19 cellular contexts compared by ENCODE assay signal in the genomic region with DNA sequence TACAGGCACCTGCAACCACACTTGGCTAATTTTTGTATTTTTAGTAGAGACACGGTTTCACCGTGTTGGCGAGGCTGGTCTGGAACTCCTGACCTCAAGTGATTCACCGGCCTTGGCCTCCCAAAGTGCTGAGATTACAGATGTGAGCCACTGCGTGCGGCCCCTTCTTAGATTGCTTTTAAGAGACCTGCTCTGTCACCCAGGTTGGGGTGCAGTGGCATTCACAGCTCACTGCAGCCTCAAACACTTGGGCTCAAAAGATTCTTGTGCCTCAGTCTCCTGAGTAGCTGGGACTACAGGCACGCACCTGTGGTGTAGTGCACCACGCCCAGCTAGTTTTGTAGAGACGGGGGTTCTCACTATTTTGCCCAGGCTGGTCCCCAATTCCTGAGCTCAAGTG. TPM values are rescaled to one million over a fixed set of nuclear protein-coding genes. Genes with fewer than 3 reads are reported as not detected.
DNase-seq lines count a peak whose midpoint lies in the region; ATAC-seq, FAIRE-seq and TF ChIP-seq lines count a peak whose summit lies in the region.
"Had no signal": no experiment of that assay in that cellular context is flagged by ENCODE, and none has a peak within 500 bp of the region (broad histone marks: within the 10 kb centered on the region; RNA-seq: fewer than 3 reads in every experiment).

No MANE protein-coding gene starts in this region.

- peaks cover 9% of the 10 kb centered on the region for H4K20me1 ChIP-seq in K562 (replicated peaks; ENCODE audit: control insufficient read depth, insufficient read depth, low read length)

- TF ChIP-seq POLR2A in A549 (IDR thresholded peaks at IDR 0.05; ENCODE audit: low read length) (no peak), K562 (conservative IDR thresholded peaks at IDR 0.05) (peak; percentile 43; the same call in 1 of the 2 replicates)

- H3K27ac Mint-ChIP-seq in activated CD8-positive, alpha-beta T cell treated with anti-CD3 and anti-CD28 coated beads for 36 hours = peak overlapping the region; percentile 80
- no peak overlapping the region for H3K27ac Mint-ChIP-seq in activated CD8-positive, alpha-beta T cell treated with anti-CD3 and anti-CD28 coated beads, Interleukin-2, amount 10 ng/mL, durations not matched to agents 7 days and 5 days

- H3K79me2 ChIP-seq in K562 (ENCODE audit: control insufficient read depth, insufficient read depth, low read length) = peaks cover 83% of the 10 kb centered on the region

- TF ChIP-seq EP300 in A549 (IDR thresholded peaks at IDR 0.05) = no peak
- TF ChIP-seq EP300 in K562 (IDR thresholded peaks at IDR 0.05; ENCODE audit: low read length) = no peak

- CTCF ChIA-PET in activated CD8-positive, alpha-beta T cell treated with anti-CD3 and anti-CD28 coated beads for 36 hours (lab: Charles Lee) = interaction anchor here (2.3 kb wide), 1 partner anchor 16 kb away, joined by 9 read pairs; no protein-coding TSS in a partner anchor
- CTCF ChIA-PET in activated CD8-positive, alpha-beta T cell treated with anti-CD3 and anti-CD28 coated beads, Interleukin-2, amount 10 ng/mL, durations not matched to agents 7 days and 5 days (lab: Charles Lee) = interaction anchor here (2.3 kb wide), 1 partner anchor 16 kb away, joined by 11 read pairs; no protein-coding TSS in a partner anchor
- CTCF ChIA-PET in A549 (lab: Yijun Ruan, JAX) = no interaction called here
- CTCF ChIA-PET in RWPE1 (lab: Yijun Ruan, JAX) = no interaction called here
- CTCF ChIA-PET in K562 (lab: Yijun Ruan, JAX; ENCODE audit: low intra/inter-chr PET ratio) = no interaction called here

- H3K27me3 Mint-ChIP-seq in activated CD8-positive, alpha-beta T cell treated with anti-CD3 and anti-CD28 coated beads for 36 hours = no peaks in the 10 kb centered on the region
- no peaks in the 10 kb centered on the region for H3K27me3 Mint-ChIP-seq in activated CD8-positive, alpha-beta T cell treated with anti-CD3 and anti-CD28 coated beads, Interleukin-2, amount 10 ng/mL, durations not matched to agents 7 days and 5 days (ENCODE audit: low read depth)

- TF ChIP-seq RAD21 in A549 (conservative IDR thresholded peaks at IDR 0.05 in 1 of 2, IDR thresholded peaks at IDR 0.05 in 1 of 2) (no peak), K562 (CRISPR knock-in tag; conservative IDR thresholded peaks at IDR 0.05 in 1 of 2, IDR thresholded peaks at IDR 0.05 in 1 of 2) (no peak)

- intact Hi-C loops in activated CD8-positive, alpha-beta T cell treated with anti-CD3 and anti-CD28 coated beads for 36 hours (cut with micrococcal nuclease) = no loop called here
- intact Hi-C loops in K562 (cut with micrococcal nuclease) (no loop called here), colonic mucosa (cut with DNase I) (no loop called here)

- 93% methylated on average over 9 of the region's 9 CpGs for WGBS in A549 (ENCODE audit: missing lambda C conversion rate)
- 93% methylated on average over 6 of the region's 9 CpGs for WGBS in K562 (ENCODE audit: insufficient coverage, low coverage, missing lambda C conversion rate)

- BruUV-seq in K562 (replicated peaks; lab: Mats Ljungman, UMichigan) = no TSS peak

- no peaks in the 10 kb centered on the region for H3K9me3 Mint-ChIP-seq in activated CD8-positive, alpha-beta T cell treated with anti-CD3 and anti-CD28 coated beads for 36 hours
- H3K9me3 Mint-ChIP-seq in activated CD8-positive, alpha-beta T cell treated with anti-CD3 and anti-CD28 coated beads, Interleukin-2, amount 10 ng/mL, durations not matched to agents 7 days and 5 days (ENCODE audit: insufficient read depth) = no peaks in the 10 kb centered on the region

- peaks cover 71% of the 10 kb centered on the region for H3K4me1 Mint-ChIP-seq in activated CD8-positive, alpha-beta T cell treated with anti-CD3 and anti-CD28 coated beads for 36 hours (ENCODE audit: low read depth)
- peaks cover 50% of the 10 kb centered on the region for H3K4me1 Mint-ChIP-seq in activated CD8-positive, alpha-beta T cell treated with anti-CD3 and anti-CD28 coated beads, Interleukin-2, amount 10 ng/mL, durations not matched to agents 7 days and 5 days (ENCODE audit: low read depth)

- H3K4me1 ChIP-seq in A549 (peaks cover 21% of the 10 kb centered on the region; the same call in 2 of the 3 replicates), K562 (replicated peaks in 1 of 2; ENCODE audit: control insufficient read depth in 2 of 2, insufficient read depth in 2 of 2, low read length in 2 of 2) (no peaks in the 10 kb centered on the region), colonic mucosa (no peaks in the 10 kb centered on the region)
- H3K4me1 ChIP-seq: BE2C had no signal

- H3K27ac ChIP-seq in A549 (no peak overlapping the region), RWPE1 (peak overlapping the region; percentile 33), K562 (ENCODE audit: extremely low read depth, low read depth, low read length) (no peak overlapping the region), colonic mucosa (no peak overlapping the region)

- peaks cover 80% of the 10 kb centered on the region for H3K36me3 Mint-ChIP-seq in activated CD8-positive, alpha-beta T cell treated with anti-CD3 and anti-CD28 coated beads for 36 hours (ENCODE audit: low read depth)
- H3K36me3 Mint-ChIP-seq in activated CD8-positive, alpha-beta T cell treated with anti-CD3 and anti-CD28 coated beads, Interleukin-2, amount 10 ng/mL, durations not matched to agents 7 days and 5 days (ENCODE audit: low read depth) = peaks cover 76% of the 10 kb centered on the region

- TF ChIP-seq CTCF in activated CD8-positive, alpha-beta T cell treated with anti-CD3 and anti-CD28 coated beads for 36 hours (IDR thresholded peaks at IDR 0.05) = no peak
- TF ChIP-seq CTCF in A549 (IDR thresholded peaks at IDR 0.05) (no peak), RWPE1 (conservative IDR thresholded peaks at IDR 0.05; ENCODE audit: low read depth) (no peak), K562 (IDR thresholded peaks at IDR 0.05 in 2 of 3, conservative IDR thresholded peaks at IDR 0.05 in 1 of 3; ENCODE audit: insufficient read depth in 2 of 3, low read depth in 1 of 3, low read length in 3 of 3) (no peak), colonic mucosa (IDR thresholded peaks at IDR 0.05) (no peak)

- POLR2A ChIA-PET in activated CD8-positive, alpha-beta T cell treated with anti-CD3 and anti-CD28 coated beads for 36 hours (lab: Charles Lee) = interaction anchor here (1.3 to 6.0 kb wide), 3 partner anchors 10 to 20 kb away, joined by 3 to 27 read pairs (median 17); partner anchors contain the start of gene HSPA9
- POLR2A ChIA-PET in activated CD8-positive, alpha-beta T cell treated with anti-CD3 and anti-CD28 coated beads, Interleukin-2, amount 10 ng/mL, durations not matched to agents 7 days and 5 days (lab: Charles Lee) = interaction anchor here (1.0 kb wide), 1 partner anchor 21 kb away, joined by 3 read pairs; the partner anchor contains the start of gene ETF1
- POLR2A ChIA-PET in A549 (lab: Yijun Ruan, JAX) = interaction anchor here (1.0 kb wide), 2 partner anchors 11 to 21 kb away, joined by 3 to 4 read pairs; partner anchors contain the start of genes ETF1 and HSPA9
- POLR2A ChIA-PET in RWPE1 (lab: Yijun Ruan, JAX; ENCODE audit: low non-redundant PET) = no interaction called here
- POLR2A ChIA-PET in K562 (lab: Yijun Ruan, JAX) = interaction anchor here (0.6 to 2.8 kb wide), 7 partner anchors 9 to 577 kb away, joined by 3 to 15 read pairs (median 8); partner anchors contain the start of genes ETF1 and HSPA9

- FAIRE-seq in A549 (lab: Jason Lieb, UNC) (no peak), K562 (lab: Jason Lieb, UNC) (no peak)
- FAIRE-seq: D721Med had no signal

- in situ Hi-C loops in K562 (cut with MboI) = no loop called here

- no peak overlapping the region for H3K9ac ChIP-seq in K562 (ENCODE audit: insufficient read depth in 1 of 2, low read depth in 2 of 2, low read length in 2 of 2)
- no peak overlapping the region for H3K9ac ChIP-seq in colonic mucosa (ENCODE audit: low read depth in 2 of 2, low read length in 2 of 2)

- H3K4me3 ChIP-seq in A549 = no peak overlapping the region
- H3K4me3 ChIP-seq in K562 = no peak overlapping the region
- no peak overlapping the region for H3K4me3 ChIP-seq in colonic mucosa

- ATAC-seq in activated CD8-positive, alpha-beta T cell treated with anti-CD3 and anti-CD28 coated beads for 36 hours = no peak
- no peak for ATAC-seq in activated CD8-positive, alpha-beta T cell treated with anti-CD3 and anti-CD28 coated beads, Interleukin-2, amount 10 ng/mL, durations not matched to agents 7 days and 5 days
- ATAC-seq in A549 (no peak), K562 (peak; percentile 2; the same call in 2 of the 3 replicates)
- ATAC-seq: HCT116 had no signal

- H3K4me3 Mint-ChIP-seq in activated CD8-positive, alpha-beta T cell treated with anti-CD3 and anti-CD28 coated beads for 36 hours = no peak overlapping the region
- no peak overlapping the region for H3K4me3 Mint-ChIP-seq in activated CD8-positive, alpha-beta T cell treated with anti-CD3 and anti-CD28 coated beads, Interleukin-2, amount 10 ng/mL, durations not matched to agents 7 days and 5 days

- H3K9me1 ChIP-seq in K562 (ENCODE audit: control insufficient read depth, insufficient read depth, low read length) = no peaks in the 10 kb centered on the region

- no peak overlapping the region for H3K4me2 ChIP-seq in A549
- H3K4me2 ChIP-seq in K562 (ENCODE audit: insufficient read depth, low read length) = no peak overlapping the region

- H3K36me3 ChIP-seq in K562 (ENCODE audit: control insufficient read depth, insufficient read depth, low read length) (peaks cover 95% of the 10 kb centered on the region), colonic mucosa (peaks cover 30% of the 10 kb centered on the region)

- no peaks in the 10 kb centered on the region for H3K9me3 ChIP-seq in A549
- H3K9me3 ChIP-seq in K562 (replicated peaks; ENCODE audit: control insufficient read depth, insufficient read depth, low read depth, low read length) = no peaks in the 10 kb centered on the region
- no peaks in the 10 kb centered on the region for H3K9me3 ChIP-seq in colonic mucosa
- H3K9me3 ChIP-seq: BE2C had no signal

- H3K27me3 ChIP-seq in K562 (ENCODE audit: control insufficient read depth in 2 of 2, insufficient read depth in 2 of 2, low read length in 2 of 2) (no peaks in the 10 kb centered on the region), colonic mucosa (no peaks in the 10 kb centered on the region)
- H3K27me3 ChIP-seq: BE2C had no signal

- DNase-seq in activated CD8-positive, alpha-beta T cell treated with anti-CD3 and anti-CD28 coated beads for 36 hours = no peak
- DNase-seq in activated CD8-positive, alpha-beta T cell treated with anti-CD3 and anti-CD28 coated beads, Interleukin-2, amount 10 ng/mL, durations not matched to agents 7 days and 5 days = no peak
- no peak for DNase-seq in A549 (ENCODE audit: low read depth in 1 of 2, low spot score in 1 of 2)
- no peak for DNase-seq in RWPE1 (ENCODE audit: low spot score)
- no peak for DNase-seq in K562 (ENCODE audit: extremely low read depth in 1 of 4, low spot score in 3 of 4)
- no peak for DNase-seq in colonic mucosa
- no peak for DNase-seq in occipital lobe (lab: John Stamatoyannopoulos, UW)
- no peak for DNase-seq in stimulated activated naive CD4-positive, alpha-beta T cell treated with Interleukin-2 at 50 U/mL for 16 hours (lab: John Stamatoyannopoulos, UW)
- DNase-seq: 8988T, BE2C, DMS79, GOT3, NCI-H1092 treated with DMSO at 0.1 percent for 48 hours, NCI-H2081 treated with DMSO at 0.1 percent for 48 hours, NCI-H748 treated with DMSO at 0.1 percent for 48 hours, OCI-M1, SHP77 had no signal

- H2AFZ ChIP-seq in K562 (ENCODE audit: low read depth, low read length) = no peak overlapping the region

RNA-seq across cellular contexts. Expression of gene HSPA9, which starts 11.0 kb away (rescaled TPM):
- total RNA-seq in activated CD8-positive, alpha-beta T cell treated with anti-CD3 and anti-CD28 coated beads for 36 hours = 100 to 1,000 TPM; 426 to 442 TPM
- 100 to 1,000 TPM; 214 to 216 TPM for total RNA-seq in activated CD8-positive, alpha-beta T cell treated with anti-CD3 and anti-CD28 coated beads, Interleukin-2, amount 10 ng/mL, durations not matched to agents 7 days and 5 days
- polyA plus RNA-seq in A549 (2011; rRNA removed) = 544 and 615 TPM in 2 replicates
- polyA plus RNA-seq in A549 (2012; cell fraction: cytosol; rRNA removed) = 200 and 228 TPM in 2 replicates
- polyA plus RNA-seq in A549 (2012; cell fraction: nucleus; rRNA removed) = 408 and 502 TPM in 2 replicates
- 398 to 456 TPM (median 417 TPM) in 3 replicates for polyA plus RNA-seq in A549 (2017; fragmentation: RNase III; extraction: RNeasy Plus Mini Kit Qiagen cat#74134 plus additional on column Dnase treatment)
- 619 and 723 TPM in 2 replicates for polyA minus RNA-seq in A549 (2011; rRNA and poly(A)+ RNA removed)
- 389 and 542 TPM in 2 replicates for total RNA-seq in K562 (2011; cell fraction: chromatin; rRNA removed; ENCODE audit: low replicate concordance)
- 228 and 277 TPM in 2 replicates for total RNA-seq in K562 (2011; cell fraction: nucleolus; rRNA removed)
- total RNA-seq in K562 (2011; cell fraction: nucleoplasm; rRNA removed) = 287 and 329 TPM in 2 replicates
- 482 and 583 TPM in 2 replicates for total RNA-seq in K562 (2014; rRNA removed)
- total RNA-seq in K562 (2014; rRNA removed; fragmentation: Illumina TruSeq; extraction: Trizol) = 548 and 597 TPM in 2 replicates
- total RNA-seq in K562 (2015; rRNA removed; fragmentation: Illumina TruSeq; extraction: Trizol) = 522 and 545 TPM in 2 replicates
- 481 and 498 TPM in 2 replicates for total RNA-seq in K562 (2021)
- 296 and 361 TPM in 2 replicates for polyA plus RNA-seq in K562 (2011; rRNA removed)
- polyA plus RNA-seq in K562 (2011; cell fraction: cytosol; rRNA removed) = 229 and 239 TPM in 2 replicates
- 225 and 240 TPM in 2 replicates for polyA plus RNA-seq in K562 (2011; cell fraction: nucleus; rRNA removed)
- 333 and 576 TPM in 2 replicates for polyA plus RNA-seq in K562 (2012)
- polyA plus RNA-seq in K562 (2014; fragmentation: Illumina TruSeq; extraction: Trizol) = 474 and 552 TPM in 2 replicates
- 100 to 1,000 TPM; 195 to 294 TPM for polyA plus RNA-seq in K562 (2014; fragmentation: Nextera tagmentation; extraction: Ambion mirVana)
- polyA plus RNA-seq in K562 (2014; rRNA removed) = 514 and 537 TPM in 2 replicates
- 500 and 528 TPM in 2 replicates for polyA minus RNA-seq in K562 (2011; rRNA and poly(A)+ RNA removed)
- polyA minus RNA-seq in K562 (2011; cell fraction: cytosol; rRNA and poly(A)+ RNA removed) = 329 and 345 TPM in 2 replicates
- 149 and 198 TPM in 2 replicates for polyA minus RNA-seq in K562 (2011; cell fraction: nucleus; rRNA and poly(A)+ RNA removed)
- 100 to 1,000 TPM; 196 to 289 TPM for total RNA-seq in colonic mucosa
- total RNA-seq in occipital lobe = 206 TPM

RNA-seq across cellular contexts. Expression of gene ETF1, which starts 21.2 kb away (rescaled TPM):
- 100 to 1,000 TPM; 154 to 161 TPM for total RNA-seq in activated CD8-positive, alpha-beta T cell treated with anti-CD3 and anti-CD28 coated beads for 36 hours
- 10 to 100 TPM; 92.7 to 93.3 TPM for total RNA-seq in activated CD8-positive, alpha-beta T cell treated with anti-CD3 and anti-CD28 coated beads, Interleukin-2, amount 10 ng/mL, durations not matched to agents 7 days and 5 days
- polyA plus RNA-seq in A549 (2011; rRNA removed) (140 and 161 TPM in 2 replicates), A549 (2017; fragmentation: RNase III; extraction: RNeasy Plus Mini Kit Qiagen cat#74134 plus additional on column Dnase treatment) (118 to 131 TPM (median 119 TPM) in 3 replicates), K562 (2011; rRNA removed) (113 and 179 TPM in 2 replicates), K562 (2014; fragmentation: Illumina TruSeq; extraction: Trizol) (162 and 198 TPM in 2 replicates), K562 (2014; fragmentation: Nextera tagmentation; extraction: Ambion mirVana) (10 to 100 TPM; 53.7 to 57.3 TPM), K562 (2014; rRNA removed) (137 and 164 TPM in 2 replicates)
- polyA plus RNA-seq in A549 (2012; cell fraction: cytosol; rRNA removed) = 39.7 and 44.0 TPM in 2 replicates
- 18.3 and 23.4 TPM in 2 replicates for polyA plus RNA-seq in A549 (2012; cell fraction: nucleus; rRNA removed)
- 79.1 and 79.8 TPM in 2 replicates for polyA minus RNA-seq in A549 (2011; rRNA and poly(A)+ RNA removed)
- total RNA-seq in K562 (2011; cell fraction: chromatin; rRNA removed; ENCODE audit: low replicate concordance) = 43.7 and 83.9 TPM in 2 replicates
- 26.2 and 27.1 TPM in 2 replicates for total RNA-seq in K562 (2011; cell fraction: nucleolus; rRNA removed)
- total RNA-seq in K562 (2011; cell fraction: nucleoplasm; rRNA removed) = 53.3 and 65.5 TPM in 2 replicates
- total RNA-seq in K562 (2014; rRNA removed) (149 and 157 TPM in 2 replicates), K562 (2014; rRNA removed; fragmentation: Illumina TruSeq; extraction: Trizol) (190 and 225 TPM in 2 replicates), K562 (2015; rRNA removed; fragmentation: Illumina TruSeq; extraction: Trizol) (146 and 159 TPM in 2 replicates), K562 (2021) (189 and 209 TPM in 2 replicates), colonic mucosa (10 to 100 TPM; 81.5 to 96.2 TPM), occipital lobe (63.3 TPM)
- polyA plus RNA-seq in K562 (2011; cell fraction: cytosol; rRNA removed) = 43.2 and 61.7 TPM in 2 replicates
- 33.0 and 41.2 TPM in 2 replicates for polyA plus RNA-seq in K562 (2011; cell fraction: nucleus; rRNA removed)
- polyA plus RNA-seq in K562 (2012) = 93.8 and 122 TPM in 2 replicates
- 249 and 254 TPM in 2 replicates for polyA minus RNA-seq in K562 (2011; rRNA and poly(A)+ RNA removed)
- 67.7 and 94.2 TPM in 2 replicates for polyA minus RNA-seq in K562 (2011; cell fraction: cytosol; rRNA and poly(A)+ RNA removed)
- polyA minus RNA-seq in K562 (2011; cell fraction: nucleus; rRNA and poly(A)+ RNA removed) = 25.3 and 40.0 TPM in 2 replicates

Comparison
In these comparisons a context has a peak if more than half of its experiments do, and no peak if none do; other contexts are left out.
1. CTCF ChIA-PET loops: an anchor here in activated CD8-positive, alpha-beta T cell treated with anti-CD3 and anti-CD28 coated beads for 36 hours (2.3 kb wide) and activated CD8-positive, alpha-beta T cell treated with anti-CD3 and anti-CD28 coated beads, Interleukin-2, amount 10 ng/mL, durations not matched to agents 7 days and 5 days (2.3 kb wide); none called in A549, RWPE1 and K562.